In the genomic region with DNA sequence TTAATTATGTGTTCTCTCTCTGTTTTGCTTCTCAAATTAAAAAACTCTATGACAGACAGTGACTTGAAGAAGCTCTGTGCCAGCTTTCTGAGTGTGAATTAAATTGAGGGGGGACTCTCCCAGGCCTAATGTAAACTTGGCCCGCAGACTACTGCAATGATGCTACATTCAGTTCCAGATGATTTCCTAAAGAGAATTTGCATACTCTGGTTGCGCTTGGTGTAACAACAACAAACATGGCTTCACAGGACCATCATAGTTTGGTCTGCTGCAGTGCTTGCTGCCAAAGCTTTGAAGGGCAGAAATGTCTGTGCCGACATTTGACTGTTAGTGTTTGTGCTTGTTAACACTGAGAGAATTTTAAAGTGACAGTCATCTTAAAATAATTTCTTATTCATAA, we compare ENCODE assay signal across 10 cellular contexts. TPM values are rescaled to one million over a fixed set of nuclear protein-coding genes. Genes with fewer than 3 reads are reported as not detected.
DNase-seq lines count a peak whose midpoint lies in the region; ATAC-seq, FAIRE-seq and TF ChIP-seq lines count a peak whose summit lies in the region.
"Had no signal": no experiment of that assay in that cellular context is flagged by ENCODE, and none has a peak within 500 bp of the region (broad histone marks: within the 10 kb centered on the region; RNA-seq: fewer than 3 reads in every experiment).

No MANE protein-coding gene starts in this region.

- no peaks in the 10 kb centered on the region for H3K27me3 ChIP-seq in effector memory CD4-positive, alpha-beta T cell (replicated peaks; ENCODE audit: control insufficient read depth, insufficient read depth, low read length, poor library complexity, severe bottlenecking)
- H3K27me3 ChIP-seq: dorsolateral prefrontal cortex had no signal

- CTCF ChIA-PET in activated CD8-positive, alpha-beta memory T cell treated with anti-CD3 and anti-CD28 coated beads, Interleukin-2, amount 10 ng/mL, durations not matched to agents 7 days and 5 days (lab: Charles Lee): interaction anchor here (1.0 to 5.1 kb wide), 4 partner anchors 25 to 299 kb away, joined by 3 to 84 read pairs (median 26); a partner anchor contains a TSS

- H3K4me1 ChIP-seq in effector memory CD4-positive, alpha-beta T cell (ENCODE audit: control insufficient read depth, insufficient read depth, low read length, poor library complexity, severe bottlenecking): peaks cover 3% of the 10 kb centered on the region

- FAIRE-seq in GM12892 (lab: Jason Lieb, UNC): peak; percentile 89

- H3K36me3 Mint-ChIP-seq in activated CD8-positive, alpha-beta memory T cell treated with anti-CD3 and anti-CD28 coated beads, Interleukin-2, amount 10 ng/mL, durations not matched to agents 7 days and 5 days: no peaks in the 10 kb centered on the region
- H3K36me3 Mint-ChIP-seq: mesothelial cell of epicardium had no signal

- H3K27me3 Mint-ChIP-seq in activated CD8-positive, alpha-beta memory T cell treated with anti-CD3 and anti-CD28 coated beads, Interleukin-2, amount 10 ng/mL, durations not matched to agents 7 days and 5 days: no peaks in the 10 kb centered on the region

- no peak for DNase-seq in GM12892 (ENCODE audit: insufficient read length)
- DNase-seq in fibroblast of peridontal ligament (ENCODE audit: extremely low read depth): peak; percentile 82
- no peak for DNase-seq in activated CD8-positive, alpha-beta memory T cell treated with anti-CD3 and anti-CD28 coated beads, Interleukin-2, amount 10 ng/mL, durations not matched to agents 7 days and 5 days
- no peak for DNase-seq in CD1c-positive myeloid dendritic cell (ENCODE audit: extremely low spot score)
- DNase-seq in NCI-H2081 treated with DMSO at 0.1 percent for 48 hours (lab: John Stamatoyannopoulos, UW): no peak
- no peak for DNase-seq in effector memory CD4-positive, alpha-beta T cell
- DNase-seq: dorsolateral prefrontal cortex had no signal

- no peak for TF ChIP-seq POLR2A in GM12892 (IDR thresholded peaks at IDR 0.05; ENCODE audit: low read depth, low read length)

- no peaks in the 10 kb centered on the region for H3K9me3 Mint-ChIP-seq in activated CD8-positive, alpha-beta memory T cell treated with anti-CD3 and anti-CD28 coated beads, Interleukin-2, amount 10 ng/mL, durations not matched to agents 7 days and 5 days (ENCODE audit: low read depth)
- H3K9me3 Mint-ChIP-seq: mesothelial cell of epicardium had no signal

- peaks cover 21% of the 10 kb centered on the region for H3K4me1 Mint-ChIP-seq in activated CD8-positive, alpha-beta memory T cell treated with anti-CD3 and anti-CD28 coated beads, Interleukin-2, amount 10 ng/mL, durations not matched to agents 7 days and 5 days
- H3K4me1 Mint-ChIP-seq: mesothelial cell of epicardium had no signal

- no peaks in the 10 kb centered on the region for H3K9me3 ChIP-seq in effector memory CD4-positive, alpha-beta T cell (ENCODE audit: control insufficient read depth, low read length)

- no peak overlapping the region for H3K27ac Mint-ChIP-seq in activated CD8-positive, alpha-beta memory T cell treated with anti-CD3 and anti-CD28 coated beads, Interleukin-2, amount 10 ng/mL, durations not matched to agents 7 days and 5 days
- H3K27ac Mint-ChIP-seq: mesothelial cell of epicardium had no signal

- no peak overlapping the region for H3K4me3 Mint-ChIP-seq in activated CD8-positive, alpha-beta memory T cell treated with anti-CD3 and anti-CD28 coated beads, Interleukin-2, amount 10 ng/mL, durations not matched to agents 7 days and 5 days
- H3K4me3 Mint-ChIP-seq: mesothelial cell of epicardium had no signal

- H3K36me3 ChIP-seq in effector memory CD4-positive, alpha-beta T cell (ENCODE audit: control insufficient read depth, insufficient read depth, low read length): no peaks in the 10 kb centered on the region

- no peak overlapping the region for H3K4me3 ChIP-seq in effector memory CD4-positive, alpha-beta T cell (ENCODE audit: insufficient read depth, low read depth, low read length, poor library complexity, severe bottlenecking)
- H3K4me3 ChIP-seq: dorsolateral prefrontal cortex had no signal

- no peak overlapping the region for H3K27ac ChIP-seq in effector memory CD4-positive, alpha-beta T cell (ENCODE audit: insufficient read depth, low read length, poor library complexity, severe bottlenecking)
- H3K27ac ChIP-seq: dorsolateral prefrontal cortex had no signal

- ATAC-seq in GM21390 (IDR thresholded peaks at IDR 0.05; ENCODE audit: unreplicated experiment): peak; percentile 74
- peak; percentile 90 for ATAC-seq in HG03280 (IDR thresholded peaks at IDR 0.05; ENCODE audit: unreplicated experiment)
- no peak for ATAC-seq in activated CD8-positive, alpha-beta memory T cell treated with anti-CD3 and anti-CD28 coated beads, Interleukin-2, amount 10 ng/mL, durations not matched to agents 7 days and 5 days

RNA-seq across cellular contexts. Expression of a gene that starts 25.0 kb away (rescaled TPM):
- polyA plus RNA-seq in GM12892 (2012; ENCODE audit: missing spikeins): 1.1 TPM
- 1 to 10 TPM in 1 of 2 experiments, under 1 TPM in 1; 0.33 to 1.4 TPM for total RNA-seq in activated CD8-positive, alpha-beta memory T cell treated with anti-CD3 and anti-CD28 coated beads, Interleukin-2, amount 10 ng/mL, durations not matched to agents 7 days and 5 days
